ENCODE assay signal across 8 cellular contexts in genomic region chr2:85611217-85611704, GRCh38.
DNase-seq lines count a peak whose midpoint lies in the region; TF ChIP-seq lines count a peak whose summit lies in the region.

No MANE protein-coding gene starts in this region.

- peak overlapping the region; percentile 87 for H3K27ac Mint-ChIP-seq in dendritic cell treated with granulocyte-macrophage colony-stimulating factor and Interleukin-4, amounts not matched to agents 40 ng/mL and 50 ng/mL, for 4 days
- H3K27ac Mint-ChIP-seq in nephron = peak overlapping the region; percentile 85 to 95 (median 86)

- intact Hi-C loops in dendritic cell treated with granulocyte-macrophage colony-stimulating factor and Interleukin-4, amounts not matched to agents 40 ng/mL and 50 ng/mL, for 4 days (cut with micrococcal nuclease) = loop anchor here (10.0 kb wide), 1 partner anchor 494 kb away; the partner anchor contains the start of genes POLR1A and PTCD3

- H2AFZ ChIP-seq in KMS-11 (ENCODE audit: low read depth) = peak overlapping the region; percentile 88

- no peaks in the 10 kb centered on the region for H3K9me2 ChIP-seq in DOHH2 (replicated peaks; ENCODE audit: control insufficient read depth, low read length)

- H3K4me3 ChIP-seq in DOHH2 (ENCODE audit: low read length) (peak overlapping the region; percentile 93), KMS-11 (IDR thresholded peaks at IDR 0.05; ENCODE audit: insufficient read depth, low read depth, low read length) (no peak overlapping the region)

- no peaks in the 10 kb centered on the region for H3K27me3 Mint-ChIP-seq in dendritic cell treated with granulocyte-macrophage colony-stimulating factor and Interleukin-4, amounts not matched to agents 40 ng/mL and 50 ng/mL, for 4 days
- peaks cover 3% of the 10 kb centered on the region for H3K27me3 Mint-ChIP-seq in nephron (ENCODE audit: low read depth)

- H3K4me1 ChIP-seq in DOHH2 (ENCODE audit: control insufficient read depth, low read length) (peaks cover 26% of the 10 kb centered on the region), KMS-11 (ENCODE audit: low read depth, poor library complexity, severe bottlenecking) (peaks cover 12% of the 10 kb centered on the region)

- H3K4me2 ChIP-seq in DOHH2 (ENCODE audit: low read length) (peak overlapping the region; percentile 98), KMS-11 (peak overlapping the region; percentile 72)

- peaks cover 53% of the 10 kb centered on the region for H3K36me3 Mint-ChIP-seq in dendritic cell treated with granulocyte-macrophage colony-stimulating factor and Interleukin-4, amounts not matched to agents 40 ng/mL and 50 ng/mL, for 4 days (ENCODE audit: low read depth)
- peaks cover 25% of the 10 kb centered on the region for H3K36me3 Mint-ChIP-seq in nephron (ENCODE audit: low read depth)

- DNase-seq in NOMO-1 treated with dmso at 0.1 percent for 144 hours (lab: John Stamatoyannopoulos, UW; ENCODE audit: unreplicated experiment) (no peak), NCI-H748 (lab: John Stamatoyannopoulos, UW; ENCODE audit: unreplicated experiment) (no peak), iPS-NIHi7 (ENCODE audit: extremely low spot score) (no peak)
- DNase-seq in central memory CD4-positive, alpha-beta T cell = no peak

- peaks cover 33% of the 10 kb centered on the region for H3K36me3 ChIP-seq in DOHH2 (ENCODE audit: control insufficient read depth, low read length)
- H3K36me3 ChIP-seq in KMS-11 (ENCODE audit: insufficient read depth) = no peaks in the 10 kb centered on the region

- H3K4me3 Mint-ChIP-seq in dendritic cell treated with granulocyte-macrophage colony-stimulating factor and Interleukin-4, amounts not matched to agents 40 ng/mL and 50 ng/mL, for 4 days = peak overlapping the region; percentile 96
- H3K4me3 Mint-ChIP-seq in nephron = peak overlapping the region; percentile 96 to 99 (median 98)

- peaks cover 12% of the 10 kb centered on the region; the same call in 1 of the 2 replicates for H3F3A ChIP-seq in DOHH2 (ENCODE audit: control insufficient read depth, insufficient read depth)

- no peaks in the 10 kb centered on the region for H3K9me3 ChIP-seq in DOHH2 (ENCODE audit: control insufficient read depth, insufficient read depth, low read length)

- peaks cover 38% of the 10 kb centered on the region for H3K4me1 Mint-ChIP-seq in dendritic cell treated with granulocyte-macrophage colony-stimulating factor and Interleukin-4, amounts not matched to agents 40 ng/mL and 50 ng/mL, for 4 days (ENCODE audit: low read depth)
- H3K4me1 Mint-ChIP-seq in nephron = peaks cover 18% of the 10 kb centered on the region

- H3K9ac ChIP-seq in KMS-11 = peak overlapping the region; percentile 38; the same call in 1 of the 2 replicates

- H3K79me2 ChIP-seq in DOHH2 (ENCODE audit: control insufficient read depth, low read length) (peaks cover 34% of the 10 kb centered on the region), KMS-11 (ENCODE audit: insufficient read depth, low read depth) (peaks cover 6% of the 10 kb centered on the region; the same call in 1 of the 2 replicates)

- no peak for TF ChIP-seq CTCF in DOHH2 (IDR thresholded peaks at IDR 0.05; ENCODE audit: low read depth, low read length, poor library complexity, severe bottlenecking)
- TF ChIP-seq CTCF in KMS-11 (conservative IDR thresholded peaks at IDR 0.05; ENCODE audit: low read depth, low read length) = no peak
- no peak for TF ChIP-seq CTCF in nephron (IDR thresholded peaks at IDR 0.05; ENCODE audit: unreplicated experiment in 3 of 3)

- H3K27me3 ChIP-seq in DOHH2 (ENCODE audit: control insufficient read depth, low read length) (no peaks in the 10 kb centered on the region), KMS-11 (ENCODE audit: insufficient read depth, low read depth) (no peaks in the 10 kb centered on the region)

- H3K27ac ChIP-seq in DOHH2 (ENCODE audit: low read depth, low read length) = peak overlapping the region; percentile 38
- no peak overlapping the region for H3K27ac ChIP-seq in KMS-11

- H4K20me1 ChIP-seq in DOHH2 (ENCODE audit: control insufficient read depth, insufficient read depth, low read depth, low read length) = no peaks in the 10 kb centered on the region
- no peaks in the 10 kb centered on the region for H4K20me1 ChIP-seq in KMS-11 (ENCODE audit: insufficient read depth)

- H3K9me3 Mint-ChIP-seq in dendritic cell treated with granulocyte-macrophage colony-stimulating factor and Interleukin-4, amounts not matched to agents 40 ng/mL and 50 ng/mL, for 4 days = no peaks in the 10 kb centered on the region
- H3K9me3 Mint-ChIP-seq in nephron = no peaks in the 10 kb centered on the region
